8 cellular contexts compared by ENCODE assay signal in the genomic region with DNA sequence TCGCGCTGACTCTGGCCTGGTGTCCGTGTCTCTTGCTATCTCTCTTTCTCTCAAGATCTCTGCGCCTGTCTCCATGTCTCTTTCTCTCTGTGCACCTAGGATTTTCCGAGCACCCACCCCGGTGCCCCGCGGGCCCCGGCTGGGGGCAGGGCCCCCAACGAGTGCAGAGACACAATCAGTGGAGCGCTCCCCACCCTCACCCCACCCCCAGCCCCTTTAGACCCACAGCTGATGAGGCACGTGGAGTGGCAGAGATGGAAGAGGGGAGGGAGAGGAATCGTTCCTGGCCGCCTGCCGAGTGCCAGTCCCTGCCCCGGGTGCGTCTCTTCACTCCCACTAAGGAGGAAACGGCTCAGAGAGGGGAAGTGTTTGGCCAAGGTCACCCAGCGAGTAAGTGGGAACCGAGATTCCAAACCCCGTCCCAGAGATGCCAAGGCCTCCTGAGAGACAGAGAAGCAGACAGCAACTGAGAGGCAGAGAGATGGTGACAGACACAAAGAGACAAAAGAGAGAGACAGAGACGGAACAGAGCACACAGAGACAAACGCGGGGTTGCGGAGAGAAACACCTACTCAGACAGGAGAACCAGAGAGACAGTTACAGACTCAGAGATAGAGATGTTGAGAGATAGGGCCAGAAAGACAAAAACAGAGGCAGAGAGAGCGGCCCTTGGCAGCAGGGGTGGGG. TPM values are rescaled to one million over a fixed set of nuclear protein-coding genes. Genes with fewer than 3 reads are reported as not detected.
A peak's percentile ranks its signal among the peaks of the same experiment; 100 is the strongest.
DNase-seq lines count a peak whose midpoint lies in the region; ATAC-seq and TF ChIP-seq lines count a peak whose summit lies in the region.

No MANE protein-coding gene starts in this region.

- H3K4me1 Mint-ChIP-seq in HFFc6 (ENCODE audit: low read depth): peaks cover 69% of the 10 kb centered on the region
- H3K4me1 Mint-ChIP-seq in activated naive CD4-positive, alpha-beta T cell treated with anti-CD3 and anti-CD28 coated beads, Interleukin-2, amount 10 ng/mL, durations not matched to agents 7 days and 5 days: peaks cover 67% of the 10 kb centered on the region

- H3K27me3 ChIP-seq in DND-41 (ENCODE audit: insufficient read depth, low read length, poor library complexity) (peaks cover 19% of the 10 kb centered on the region), osteoblast (ENCODE audit: insufficient read depth, low read length) (no peaks in the 10 kb centered on the region)

- intact Hi-C loops in Right ventricle myocardium superior (cut with DNase I): no loop called here

- CTCF ChIA-PET in activated naive CD4-positive, alpha-beta T cell treated with anti-CD3 and anti-CD28 coated beads, Interleukin-2, amount 10 ng/mL, durations not matched to agents 7 days and 5 days (lab: Charles Lee): no interaction called here

- H3K4me1 ChIP-seq in DND-41 (ENCODE audit: insufficient read depth, low read length): peaks cover 17% of the 10 kb centered on the region
- peaks cover 59% of the 10 kb centered on the region for H3K4me1 ChIP-seq in osteoblast (ENCODE audit: insufficient read depth, low read length)

- no peak overlapping the region for H2AFZ ChIP-seq in DND-41 (ENCODE audit: low read depth, low read length)
- peak overlapping the region; percentile 77 for H2AFZ ChIP-seq in osteoblast (ENCODE audit: low read length)

- H3K36me3 ChIP-seq in DND-41 (ENCODE audit: insufficient read depth, low read length): no peaks in the 10 kb centered on the region
- peaks cover 27% of the 10 kb centered on the region for H3K36me3 ChIP-seq in osteoblast (ENCODE audit: insufficient read depth, low read length)

- H3K9me3 ChIP-seq in DND-41 (ENCODE audit: insufficient read depth, low read length, severe bottlenecking) (no peaks in the 10 kb centered on the region), osteoblast (ENCODE audit: low read depth, low read length) (no peaks in the 10 kb centered on the region)

- H3K9ac ChIP-seq in DND-41 (ENCODE audit: low read depth, low read length): no peak overlapping the region

- peaks cover 19% of the 10 kb centered on the region for H3K36me3 Mint-ChIP-seq in HFFc6 (ENCODE audit: low read depth)
- peaks cover 33% of the 10 kb centered on the region for H3K36me3 Mint-ChIP-seq in activated naive CD4-positive, alpha-beta T cell treated with anti-CD3 and anti-CD28 coated beads, Interleukin-2, amount 10 ng/mL, durations not matched to agents 7 days and 5 days

- peak overlapping the region; percentile 87 for H3K27ac Mint-ChIP-seq in HFFc6
- peak overlapping the region; percentile 92 for H3K27ac Mint-ChIP-seq in activated naive CD4-positive, alpha-beta T cell treated with anti-CD3 and anti-CD28 coated beads, Interleukin-2, amount 10 ng/mL, durations not matched to agents 7 days and 5 days

- peak overlapping the region; percentile 87 for H3K4me3 Mint-ChIP-seq in HFFc6
- H3K4me3 Mint-ChIP-seq in activated naive CD4-positive, alpha-beta T cell treated with anti-CD3 and anti-CD28 coated beads, Interleukin-2, amount 10 ng/mL, durations not matched to agents 7 days and 5 days: peak overlapping the region; percentile 87

- no peak for TF ChIP-seq CTCF in DND-41 (IDR thresholded peaks at IDR 0.05; ENCODE audit: borderline replicate concordance, extremely low read depth, low read length, poor library complexity, severe bottlenecking)
- TF ChIP-seq CTCF in HFFc6 (IDR thresholded peaks at IDR 0.05): no peak
- TF ChIP-seq CTCF in osteoblast (IDR thresholded peaks at IDR 0.05; ENCODE audit: extremely low read depth, low read depth, low read length): no peak

- no peaks in the 10 kb centered on the region for H3K9me3 Mint-ChIP-seq in HFFc6
- H3K9me3 Mint-ChIP-seq in activated naive CD4-positive, alpha-beta T cell treated with anti-CD3 and anti-CD28 coated beads, Interleukin-2, amount 10 ng/mL, durations not matched to agents 7 days and 5 days: no peaks in the 10 kb centered on the region

- no peak overlapping the region for H3K4me3 ChIP-seq in DND-41 (ENCODE audit: low read depth in 1 of 2, low read length in 2 of 2)
- H3K4me3 ChIP-seq in osteoblast (ENCODE audit: insufficient read depth, low read length): peak overlapping the region; percentile 86

- H3K27ac ChIP-seq in DND-41 (ENCODE audit: low read length) (no peak overlapping the region), osteoblast (ENCODE audit: low read depth, low read length) (peak overlapping the region; percentile 96)

- DNase-seq in DND-41: peak; percentile 6
- DNase-seq in HFFc6: peak; percentile 46
- DNase-seq in NOMO-1 treated with DMSO at 0.1 percent for 48 hours (lab: John Stamatoyannopoulos, UW; ENCODE audit: unreplicated experiment): peak; percentile 63
- peak; percentile 50 for DNase-seq in activated naive CD4-positive, alpha-beta T cell treated with anti-CD3 and anti-CD28 coated beads, Interleukin-2, amount 10 ng/mL, durations not matched to agents 7 days and 5 days
- peak; percentile 87 for DNase-seq in Right ventricle myocardium superior
- peak; percentile 91 for DNase-seq in osteoblast (ENCODE audit: insufficient read length, low spot score, missing footprints)
- no peak for DNase-seq in T-helper 9 cell

- peaks cover 13% of the 10 kb centered on the region for H4K20me1 ChIP-seq in DND-41 (ENCODE audit: insufficient read depth, low read length)
- H4K20me1 ChIP-seq in osteoblast (ENCODE audit: insufficient read depth, low read length): peaks cover 25% of the 10 kb centered on the region

- H3K27me3 Mint-ChIP-seq in HFFc6 (ENCODE audit: insufficient read depth): peaks cover 1% of the 10 kb centered on the region
- H3K27me3 Mint-ChIP-seq in activated naive CD4-positive, alpha-beta T cell treated with anti-CD3 and anti-CD28 coated beads, Interleukin-2, amount 10 ng/mL, durations not matched to agents 7 days and 5 days: peaks cover 27% of the 10 kb centered on the region

- ATAC-seq in DND-41 (ENCODE audit: insufficient read depth, low read depth) (peak; percentile 51; the same call in 2 of the 3 replicates), Right ventricle myocardium superior (ENCODE audit: poor library complexity) (peak; percentile 40), HG02623 (IDR thresholded peaks at IDR 0.05; ENCODE audit: unreplicated experiment) (no peak)

- H3K4me2 ChIP-seq in DND-41 (ENCODE audit: insufficient read depth, low read length): peak overlapping the region; percentile 52
- peak overlapping the region; percentile 89 for H3K4me2 ChIP-seq in osteoblast (ENCODE audit: insufficient read depth, low read length)

- H3K79me2 ChIP-seq in DND-41 (ENCODE audit: insufficient read depth, low read length) (no peaks in the 10 kb centered on the region), osteoblast (ENCODE audit: insufficient read depth, low read length) (peaks cover 34% of the 10 kb centered on the region)

RNA-seq across cellular contexts. Expression of gene BCL3, which starts 0.6 kb away (rescaled TPM):
- total RNA-seq in HFFc6 (2021; fragmentation: NEBNext Ultra II Directional; extraction: Animal tissue kit (Norgen Biotek cat#: 25700)): 10 to 100 TPM; 12.9 to 20.1 (median 16.7) TPM
- total RNA-seq in Right ventricle myocardium superior (14.6 TPM), osteoblast (6.5 and 7.2 TPM in 2 replicates)

RNA-seq across cellular contexts. Expression of gene CBLC, which starts 29.8 kb away (rescaled TPM):
- total RNA-seq in HFFc6 (2021; fragmentation: NEBNext Ultra II Directional; extraction: Animal tissue kit (Norgen Biotek cat#: 25700)): not detected
- total RNA-seq in Right ventricle myocardium superior (not detected), osteoblast (not detected in 2 replicates)

RNA-seq across cellular contexts. Expression of gene CEACAM16, which starts 48.9 kb away (rescaled TPM):
- not detected for total RNA-seq in HFFc6 (2021; fragmentation: NEBNext Ultra II Directional; extraction: Animal tissue kit (Norgen Biotek cat#: 25700))
- total RNA-seq in Right ventricle myocardium superior: not detected
- total RNA-seq in osteoblast: under 0.01 TPM in 1 of 2 replicates, not detected in the other
